ENCODE assay signal across 12 cellular contexts in the genomic region with DNA sequence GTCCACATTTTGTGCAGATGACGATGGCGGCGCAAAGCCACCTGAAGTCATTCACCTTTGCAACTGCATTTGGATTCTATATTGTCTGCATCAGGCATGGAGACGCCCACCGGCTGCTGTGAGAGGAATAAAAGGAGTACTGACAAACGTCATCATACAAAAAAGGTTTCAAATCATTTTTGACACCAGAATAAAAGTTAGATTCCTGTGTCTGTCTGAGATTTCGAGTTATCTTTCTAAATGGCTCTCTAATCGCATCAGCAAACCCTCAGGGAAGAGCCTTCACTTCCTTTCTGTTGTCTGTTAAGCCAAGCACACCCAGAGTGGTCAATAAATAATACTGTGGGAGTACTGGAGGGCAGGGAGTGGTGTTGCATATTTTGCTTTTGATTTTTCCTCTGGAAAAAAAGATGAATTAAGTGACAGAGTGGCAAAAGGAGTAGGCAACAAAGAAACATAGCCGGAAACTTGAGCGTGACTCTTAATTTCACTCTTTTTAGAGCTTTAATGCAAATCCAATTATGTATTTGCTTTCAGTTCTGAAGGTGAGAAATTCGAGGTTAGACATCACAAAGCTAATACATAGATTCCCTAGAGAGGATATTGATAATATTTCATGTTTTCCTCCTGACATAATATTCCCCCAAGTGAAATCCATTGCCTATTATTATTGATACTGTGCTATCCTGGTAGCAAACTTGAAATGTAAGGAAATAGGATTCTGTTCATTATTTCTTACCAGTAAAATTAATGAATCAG.
A peak's percentile ranks its signal among the peaks of the same experiment; 100 is the strongest.
DNase-seq lines count a peak whose midpoint lies in the region; ATAC-seq, FAIRE-seq and TF ChIP-seq lines count a peak whose summit lies in the region.
"Had no signal": no experiment of that assay in that cellular context is flagged by ENCODE, and none has a peak within 500 bp of the region (broad histone marks: within the 10 kb centered on the region; RNA-seq: fewer than 3 reads in every experiment).

No MANE protein-coding gene starts in this region.

- FAIRE-seq in RCC 7860 (lab: Jason Lieb, UNC), result no peak
- FAIRE-seq: colon had no signal

- H3K27me3 Mint-ChIP-seq in T-helper 1 cell treated with Interleukin-12 subunit alpha and Interleukin-12 subunit beta and Interleukin-4 antibody, amounts not matched to agents 30 μg/mL and 1 μg/mL, for 36 hours (ENCODE audit: low read depth), result no peaks in the 10 kb centered on the region
- H3K27me3 Mint-ChIP-seq in T-helper 17 cell (no peaks in the 10 kb centered on the region), nephron progenitor cell (ENCODE audit: low read depth, poor library complexity) (peaks cover 3% of the 10 kb centered on the region)
- no peaks in the 10 kb centered on the region for H3K27me3 Mint-ChIP-seq in natural killer cell treated with Interleukin-12 subunit alpha and Interleukin-12 subunit beta and Interleukin-15 and Interleukin-18, amount 100 ng/mL, for 72 hours

- H3K4me3 Mint-ChIP-seq in T-helper 1 cell treated with Interleukin-12 subunit alpha and Interleukin-12 subunit beta and Interleukin-4 antibody, amounts not matched to agents 30 μg/mL and 1 μg/mL, for 36 hours, result no peak overlapping the region
- H3K4me3 Mint-ChIP-seq in T-helper 17 cell, result peak overlapping the region; percentile 36
- peak overlapping the region; percentile 71 for H3K4me3 Mint-ChIP-seq in natural killer cell treated with Interleukin-12 subunit alpha and Interleukin-12 subunit beta and Interleukin-15 and Interleukin-18, amount 100 ng/mL, for 72 hours
- H3K4me3 Mint-ChIP-seq in nephron progenitor cell, result no peak overlapping the region

- H3K36me3 Mint-ChIP-seq in T-helper 1 cell treated with Interleukin-12 subunit alpha and Interleukin-12 subunit beta and Interleukin-4 antibody, amounts not matched to agents 30 μg/mL and 1 μg/mL, for 36 hours (ENCODE audit: low read depth), result peaks cover 4% of the 10 kb centered on the region
- peaks cover 3% of the 10 kb centered on the region for H3K36me3 Mint-ChIP-seq in T-helper 17 cell (ENCODE audit: low read depth)
- no peaks in the 10 kb centered on the region for H3K36me3 Mint-ChIP-seq in natural killer cell treated with Interleukin-12 subunit alpha and Interleukin-12 subunit beta and Interleukin-15 and Interleukin-18, amount 100 ng/mL, for 72 hours
- H3K36me3 Mint-ChIP-seq in nephron progenitor cell (ENCODE audit: low read depth), result peaks cover 25% of the 10 kb centered on the region

- H3K4me1 Mint-ChIP-seq in T-helper 1 cell treated with Interleukin-12 subunit alpha and Interleukin-12 subunit beta and Interleukin-4 antibody, amounts not matched to agents 30 μg/mL and 1 μg/mL, for 36 hours (ENCODE audit: low read depth), result peaks cover 35% of the 10 kb centered on the region
- H3K4me1 Mint-ChIP-seq in T-helper 17 cell (peaks cover 24% of the 10 kb centered on the region), nephron progenitor cell (peaks cover 28% of the 10 kb centered on the region)
- H3K4me1 Mint-ChIP-seq in natural killer cell treated with Interleukin-12 subunit alpha and Interleukin-12 subunit beta and Interleukin-15 and Interleukin-18, amount 100 ng/mL, for 72 hours (ENCODE audit: low read depth in 2 of 2), result peaks cover 35 to 39% of the 10 kb centered on the region in 2 donors

- H3K27ac Mint-ChIP-seq in T-helper 1 cell treated with Interleukin-12 subunit alpha and Interleukin-12 subunit beta and Interleukin-4 antibody, amounts not matched to agents 30 μg/mL and 1 μg/mL, for 36 hours, result peak overlapping the region; percentile 43
- H3K27ac Mint-ChIP-seq in T-helper 17 cell (peak overlapping the region; percentile 83), nephron progenitor cell (no peak overlapping the region)
- peak overlapping the region; percentile 77 to 83 for H3K27ac Mint-ChIP-seq in natural killer cell treated with Interleukin-12 subunit alpha and Interleukin-12 subunit beta and Interleukin-15 and Interleukin-18, amount 100 ng/mL, for 72 hours

- ATAC-seq in GM21390 (IDR thresholded peaks at IDR 0.05; ENCODE audit: unreplicated experiment), result peak; percentile 37
- ATAC-seq in T-helper 17 cell, result no peak
- ATAC-seq in natural killer cell treated with Interleukin-12 subunit alpha and Interleukin-12 subunit beta and Interleukin-15 and Interleukin-18, amount 100 ng/mL, for 72 hours, result no peak

- no peaks in the 10 kb centered on the region for H3K9me3 ChIP-seq in T-helper 17 cell (ENCODE audit: control insufficient read depth, low read length, poor library complexity, severe bottlenecking)

- TF ChIP-seq CTCF in nephron progenitor cell (IDR thresholded peaks at IDR 0.05), result no peak

- DNase-seq in T-helper 1 cell, result no peak
- DNase-seq in T-helper 17 cell, result no peak
- no peak for DNase-seq in natural killer cell treated with Interleukin-12 subunit alpha and Interleukin-12 subunit beta and Interleukin-15 and Interleukin-18, amount 100 ng/mL, for 72 hours (ENCODE audit: low spot score)
- DNase-seq in RCC 7860 (ENCODE audit: low spot score), result no peak
- no peak for DNase-seq in SKM-1 treated with dmso at 0.1 percent for 144 hours (lab: John Stamatoyannopoulos, UW; ENCODE audit: unreplicated experiment)
- no peak for DNase-seq in nephron progenitor cell
- DNase-seq: activated CD4-positive, CD25-positive, alpha-beta regulatory T cell treated with anti-CD3 and anti-CD28 coated beads, Interleukin-2, amount 50 U/mL, for 72 hours; GOT3; NK-92 treated with Interleukin-12 subunit alpha and Interleukin-12 subunit beta, amount 100 ng/mL, for 24 hours had no signal

- no peaks in the 10 kb centered on the region for H3K9me3 Mint-ChIP-seq in T-helper 1 cell treated with Interleukin-12 subunit alpha and Interleukin-12 subunit beta and Interleukin-4 antibody, amounts not matched to agents 30 μg/mL and 1 μg/mL, for 36 hours
- no peaks in the 10 kb centered on the region for H3K9me3 Mint-ChIP-seq in natural killer cell treated with Interleukin-12 subunit alpha and Interleukin-12 subunit beta and Interleukin-15 and Interleukin-18, amount 100 ng/mL, for 72 hours
- no peaks in the 10 kb centered on the region for H3K9me3 Mint-ChIP-seq in nephron progenitor cell

Comparison
In these comparisons a context has a peak if more than half of its experiments do, and no peak if none do; other contexts are left out.
1. H3K4me3 Mint-ChIP-seq: peak in T-helper 17 cell (single experiment) and natural killer cell treated with Interleukin-12 subunit alpha and Interleukin-12 subunit beta and Interleukin-15 and Interleukin-18, amount 100 ng/mL, for 72 hours (single experiment); none in T-helper 1 cell treated with Interleukin-12 subunit alpha and Interleukin-12 subunit beta and Interleukin-4 antibody, amounts not matched to agents 30 μg/mL and 1 μg/mL, for 36 hours (single experiment) and nephron progenitor cell (single experiment).